18 cellular contexts compared by ENCODE assay signal in the genomic region with DNA sequence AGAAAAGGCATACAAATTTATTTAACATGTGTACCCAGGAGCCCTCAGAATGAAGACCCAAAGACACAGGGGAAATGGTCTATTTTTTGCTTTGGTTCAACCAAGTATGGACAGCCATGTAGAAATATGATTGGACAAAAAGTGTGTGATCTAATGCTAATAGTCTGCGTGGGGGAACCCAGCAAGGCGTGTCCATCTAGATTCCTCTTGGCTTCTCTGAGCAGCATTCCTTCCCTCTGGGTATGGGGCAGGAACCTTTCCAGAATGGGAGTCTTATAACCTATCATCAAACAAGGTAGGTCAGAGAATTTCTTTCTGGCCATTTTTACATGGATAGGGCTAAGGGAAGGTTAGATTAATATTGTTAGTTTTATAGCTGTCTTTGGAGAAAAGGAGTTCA.
DNase-seq lines count a peak whose midpoint lies in the region; ATAC-seq, FAIRE-seq and TF ChIP-seq lines count a peak whose summit lies in the region.
"Had no signal": no experiment of that assay in that cellular context is flagged by ENCODE, and none has a peak within 500 bp of the region (broad histone marks: within the 10 kb centered on the region; RNA-seq: fewer than 3 reads in every experiment).

No MANE protein-coding gene starts in this region.

- H3K4me2 ChIP-seq in H1 (ENCODE audit: insufficient read depth in 1 of 2, low read depth in 2 of 2, low read length in 2 of 2), result 0 out of 4 replicates have a peak overlapping the region, but pooled peaks of 1 of the 2 experiments have one; percentile 28
- H3K4me2 ChIP-seq: BLaER1 treated with 17β-estradiol and CSF1 and Interleukin-3, amounts not matched to agents 10 nM and 100 nM had no signal

- H4K91ac ChIP-seq in H1 (replicated peaks; ENCODE audit: insufficient read length, low read length), result no peak overlapping the region

- no peak overlapping the region for H3K14ac ChIP-seq in H1 (ENCODE audit: insufficient read length)

- no peak overlapping the region for H4K5ac ChIP-seq in H1 (ENCODE audit: insufficient read length, low read depth, low read length)

- H3K4me1 ChIP-seq in HUES64 (ENCODE audit: insufficient read depth, low read length) (peaks cover 22% of the 10 kb centered on the region), H1 (replicated peaks in 1 of 4; ENCODE audit: control insufficient read depth in 3 of 4, insufficient read depth in 4 of 4, low read length in 3 of 4) (peaks cover 0 to 6% (median 4%) of the 10 kb centered on the region in 4 experiments; a peak in 2 of 7 replicates)
- H3K4me1 ChIP-seq: BLaER1 treated with 17β-estradiol and CSF1 and Interleukin-3, amounts not matched to agents 10 nM and 100 nM had no signal

- no peak overlapping the region for H3K18ac ChIP-seq in H1 (ENCODE audit: extremely low read depth, low read length)

- peak overlapping the region; percentile 84; the same call in 1 of the 2 replicates for H3K27ac ChIP-seq in HUES64 (ENCODE audit: low read depth, low read length)
- H3K27ac ChIP-seq in H1 (ENCODE audit: low read depth, low read length), result no peak overlapping the region
- H3K27ac ChIP-seq: BLaER1 treated with 17β-estradiol and CSF1 and Interleukin-3, amounts not matched to agents 10 nM and 100 nM had no signal

- no peak for DNase-seq in H1 (ENCODE audit: low read depth in 1 of 2, low spot score in 2 of 2)
- DNase-seq in omental fat pad (ENCODE audit: low spot score), result no peak
- DNase-seq in AG08395 (ENCODE audit: low spot score), result no peak
- no peak for DNase-seq in ureter (ENCODE audit: low spot score)
- no peak for DNase-seq in AG20443 (ENCODE audit: low spot score)
- DNase-seq: Calu3; CD8-positive, alpha-beta T cell; DMS79 treated with DMSO at 0.1 percent for 48 hours; HCEC 1CT; Kasumi-1; KG1 had no signal

- 0 out of 2 replicates have a peak overlapping the region, but pooled peaks have one; percentile 43 for H2BK20ac ChIP-seq in H1 (ENCODE audit: low read length)

- TF ChIP-seq EP300 in H1 (IDR thresholded peaks at IDR 0.05; ENCODE audit: borderline replicate concordance in 1 of 2, low read depth in 2 of 2, low read length in 2 of 2), result no peak

- no peaks in the 10 kb centered on the region for H3K36me3 ChIP-seq in HUES64 (ENCODE audit: insufficient read depth, low read length)
- peaks cover 0 to 12% (median 0%) of the 10 kb centered on the region in 4 experiments; a peak in 3 of 8 replicates for H3K36me3 ChIP-seq in H1 (ENCODE audit: control insufficient read depth in 2 of 4, insufficient read depth in 4 of 4, low read length in 3 of 4)

- H3K4me3 ChIP-seq in HUES64 (ENCODE audit: low read length) (no peak overlapping the region), H1 (ENCODE audit: extremely low read depth in 1 of 4, insufficient read depth in 2 of 4, low read depth in 3 of 4, low read length in 4 of 4) (no peak overlapping the region)
- H3K4me3 ChIP-seq: BLaER1 treated with 17β-estradiol and CSF1 and Interleukin-3, amounts not matched to agents 10 nM and 100 nM had no signal

- TF ChIP-seq CTCF in H1 (IDR thresholded peaks at IDR 0.05; ENCODE audit: control extremely low read depth in 1 of 3, insufficient read depth in 1 of 3, low read depth in 1 of 3, low read length in 3 of 3), result no peak
- no peak for TF ChIP-seq CTCF in omental fat pad (IDR thresholded peaks at IDR 0.05)

- no peak overlapping the region for H2AFZ ChIP-seq in H1 (ENCODE audit: low read length)

- H2BK12ac ChIP-seq in H1 (ENCODE audit: low read depth, low read length), result no peak overlapping the region

- H4K20me1 ChIP-seq in H1 (replicated peaks in 1 of 2; ENCODE audit: control insufficient read depth in 1 of 2, insufficient read depth in 2 of 2, low read length in 2 of 2), result no peaks in the 10 kb centered on the region
- H4K20me1 ChIP-seq: BLaER1 treated with 17β-estradiol and CSF1 and Interleukin-3, amounts not matched to agents 10 nM and 100 nM had no signal

- TF ChIP-seq RAD21 in H1 (IDR thresholded peaks at IDR 0.05 in 1 of 2, conservative IDR thresholded peaks at IDR 0.05 in 1 of 2; ENCODE audit: low read depth in 2 of 2, low read length in 2 of 2), result no peak

- no peak overlapping the region for H3K4ac ChIP-seq in H1 (replicated peaks; ENCODE audit: insufficient read length, low read depth, low read length)

- CTCF ChIA-PET in H1 (lab: Charles Lee; ENCODE audit: partially characterized antibody), result interaction anchor here (0.6 kb wide), 1 partner anchor 567 kb away, joined by 3 read pairs; no protein-coding TSS in a partner anchor

- no peak overlapping the region for H2AK5ac ChIP-seq in H1 (ENCODE audit: low read depth, low read length)

- 84% methylated on average over 2 of the region's 2 CpGs for WGBS in HUES64
- WGBS in H1 (ENCODE audit: extremely low coverage in 1 of 2, insufficient coverage in 1 of 2, insufficient read length in 1 of 2, insufficient replicate concordance in 2 of 2, low coverage in 1 of 2, low lambda C conversion rate in 2 of 2, missing lambda C conversion rate in 1 of 2), 2 experiments, result 85% methylated on average over 2 of the region's 2 CpGs; no CpG with 5 or more reads in 1 of the 2 experiments

- H3K9me3 ChIP-seq in HUES64 (ENCODE audit: insufficient read depth, low read depth, low read length) (peaks cover 43% of the 10 kb centered on the region), H1 (ENCODE audit: insufficient read depth in 2 of 2, low read depth in 1 of 2, low read length in 1 of 2) (peaks cover 18 to 19% of the 10 kb centered on the region in 2 experiments)

- H3K23ac ChIP-seq in H1 (ENCODE audit: insufficient read length), result no peak overlapping the region

- no peak for TF ChIP-seq POLR2A in H1 (IDR thresholded peaks at IDR 0.05; ENCODE audit: control extremely low read depth in 1 of 2, low read depth in 2 of 2, low read length in 2 of 2)

- no peak overlapping the region for H4K8ac ChIP-seq in H1 (ENCODE audit: extremely low read depth, insufficient read depth, low read length)

- H3K56ac ChIP-seq in H1 (replicated peaks; ENCODE audit: insufficient read length, low read depth, low read length), result no peak overlapping the region

- FAIRE-seq in H1 (lab: Jason Lieb, UNC), result no peak
- FAIRE-seq: A204.1, GM12891, H54, HTR-8/SVneo had no signal

- POLR2A ChIA-PET in H1 (lab: Charles Lee; ENCODE audit: partially characterized antibody), result no interaction called here

- H3K9ac ChIP-seq in HUES64 (ENCODE audit: low read depth, low read length), result no peak overlapping the region
- H3K9ac ChIP-seq in H1 (replicated peaks in 1 of 4; ENCODE audit: extremely low read depth in 1 of 4, low read depth in 3 of 4, low read length in 3 of 4), result no peak overlapping the region
- H3K9ac ChIP-seq: BLaER1 treated with 17β-estradiol and CSF1 and Interleukin-3, amounts not matched to agents 10 nM and 100 nM had no signal

- no peaks in the 10 kb centered on the region for H3K23me2 ChIP-seq in H1 (ENCODE audit: low read depth, low read length)

- H2BK120ac ChIP-seq in H1 (replicated peaks; ENCODE audit: low read depth, low read length), result peak overlapping the region; percentile 21

- H3K79me2 ChIP-seq in H1 (ENCODE audit: control insufficient read depth in 1 of 2, insufficient read depth in 2 of 2, low read length in 2 of 2), result no peaks in the 10 kb centered on the region

- H2BK5ac ChIP-seq in H1 (ENCODE audit: low read depth, low read length), result no peak overlapping the region

- H3K27me3 ChIP-seq in HUES64 (ENCODE audit: insufficient read depth, low read length) (no peaks in the 10 kb centered on the region), H1 (replicated peaks in 1 of 4; ENCODE audit: control insufficient read depth in 3 of 4, extremely low read depth in 1 of 4, insufficient read depth in 3 of 4, low read length in 3 of 4) (peaks cover 0 to 1% (median 0%) of the 10 kb centered on the region in 4 experiments; a peak in 1 of 7 replicates)
- H3K27me3 ChIP-seq: BLaER1 treated with 17β-estradiol and CSF1 and Interleukin-3, amounts not matched to agents 10 nM and 100 nM had no signal

- no peaks in the 10 kb centered on the region for H3K79me1 ChIP-seq in H1 (ENCODE audit: low read depth, low read length)

- ATAC-seq in omental fat pad (ENCODE audit: low FRiP score) (peak; percentile 51), HG03457 (IDR thresholded peaks at IDR 0.05; ENCODE audit: unreplicated experiment) (no peak)
- ATAC-seq: CD8-positive, alpha-beta T cell had no signal

- H2BK15ac ChIP-seq in H1 (ENCODE audit: low read length), result no peak overlapping the region

TF ChIP-seq in H1, 55 proteins besides CTCF, POLR2A, EP300 and RAD21:
- TF ChIP-seq TAF1 (IDR thresholded peaks at IDR 0.05; ENCODE audit: low read depth, low read length) (no peak), RNF2 (IDR thresholded peaks at IDR 0.05; ENCODE audit: borderline replicate concordance, low read depth, low read length, missing control alignments, poor library complexity, severe bottlenecking) (no peak)
